In the genomic region with DNA sequence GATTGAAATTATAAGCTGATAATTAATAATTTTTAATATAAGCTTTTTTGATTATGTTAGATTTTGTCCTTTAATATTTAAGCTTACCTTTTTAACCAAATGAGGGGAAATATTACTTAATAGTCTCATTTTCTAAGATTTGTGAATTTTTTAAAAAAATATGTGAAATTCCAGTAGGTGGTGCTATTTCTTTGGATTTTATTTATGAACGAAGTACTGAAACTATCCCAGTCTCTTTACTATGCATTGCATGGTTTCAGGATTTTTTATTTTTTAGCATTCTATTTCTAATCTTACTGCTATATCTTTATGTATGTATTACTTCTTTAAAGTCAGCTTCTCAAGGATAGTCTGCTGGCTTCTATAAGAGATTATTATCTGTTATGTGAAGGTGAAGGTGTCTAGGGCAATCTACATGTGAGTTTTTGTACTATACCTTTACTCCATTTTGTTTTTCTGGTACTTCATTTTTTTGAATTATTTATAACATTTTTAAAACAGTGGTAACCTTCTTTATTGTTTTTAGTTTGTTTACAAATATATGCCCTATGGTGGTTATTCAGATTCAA, we compare ENCODE assay signal across 9 cellular contexts.
DNase-seq lines count a peak whose midpoint lies in the region; ATAC-seq and TF ChIP-seq lines count a peak whose summit lies in the region.
"Had no signal": no experiment of that assay in that cellular context is flagged by ENCODE, and none has a peak within 500 bp of the region (broad histone marks: within the 10 kb centered on the region; RNA-seq: fewer than 3 reads in every experiment).

No MANE protein-coding gene starts in this region.

- TF ChIP-seq POLR2A in gastrocnemius medialis (IDR thresholded peaks at IDR 0.05) = no peak

- H3K4me3 ChIP-seq in HL-60 (replicated peaks; ENCODE audit: insufficient read depth, low read length) (no peak overlapping the region), gastrocnemius medialis (no peak overlapping the region)

- in situ Hi-C loops in Caki2 (cut with HindIII; ENCODE audit: low pct_unique_long_range_greater_than_20kb, low sequenced_read_pairs) = no loop called here
- in situ Hi-C loops in gastrocnemius medialis (cut with MboI; ENCODE audit: low sequenced_read_pairs in 4 of 4) = loop anchor here in 1 of 4 donors (25.0 kb wide), 1 partner anchor 1216 kb away; no protein-coding TSS in a partner anchor

- H3K27me3 ChIP-seq in HL-60 (ENCODE audit: insufficient read depth, poor library complexity, severe bottlenecking) = no peaks in the 10 kb centered on the region
- H3K27me3 ChIP-seq in gastrocnemius medialis = peaks cover 0 to 4% (median 0%) of the 10 kb centered on the region in 3 donors

- TF ChIP-seq CTCF in HL-60 (IDR thresholded peaks at IDR 0.05; ENCODE audit: insufficient read depth, low read length) = peak; percentile 15
- no peak for TF ChIP-seq CTCF in gastrocnemius medialis (IDR thresholded peaks at IDR 0.05 in 4 of 5, conservative IDR thresholded peaks at IDR 0.05 in 1 of 5)

- H3K4me1 ChIP-seq in gastrocnemius medialis = no peaks in the 10 kb centered on the region

- ATAC-seq in GM21576 (IDR thresholded peaks at IDR 0.05; ENCODE audit: unreplicated experiment) (no peak), gastrocnemius medialis (no peak)

- intact Hi-C loops in gastrocnemius medialis (cut with DNase I; ENCODE audit: low total_unique reads) = no loop called here

- no peaks in the 10 kb centered on the region for H3K36me3 ChIP-seq in gastrocnemius medialis

- H3K27ac ChIP-seq in HL-60 (replicated peaks) (no peak overlapping the region), gastrocnemius medialis (no peak overlapping the region)

- no peaks in the 10 kb centered on the region for H3K9me3 ChIP-seq in gastrocnemius medialis

- DNase-seq in Caki2 (ENCODE audit: low read depth) (peak; percentile 6), HL-60 (ENCODE audit: low read depth in 1 of 2, low spot score in 1 of 2) (no peak), amniotic epithelial cell (ENCODE audit: low read depth) (peak; percentile 2), lung microvascular endothelial cell (ENCODE audit: low read depth in 2 of 2) (peak; percentile 1 to 11), NCI-H1436 (lab: John Stamatoyannopoulos, UW) (no peak), gastrocnemius medialis (no peak)
- no peak for DNase-seq in activated CD4-positive, CD25-positive, alpha-beta regulatory T cell treated with anti-CD3 and anti-CD28 coated beads, Interleukin-2, amount 50 U/mL, for 72 hours
- DNase-seq: T-helper 1 cell had no signal

Comparison
In these comparisons a context has a peak if more than half of its experiments do, and no peak if none do; other contexts are left out.
1. DNase-seq: peak in Caki2 (single experiment), amniotic epithelial cell (single experiment) and lung microvascular endothelial cell (2 of 2); none in HL-60 (0 of 2), NCI-H1436 (single experiment), gastrocnemius medialis (0 of 2) and activated CD4-positive, CD25-positive, alpha-beta regulatory T cell treated with anti-CD3 and anti-CD28 coated beads, Interleukin-2, amount 50 U/mL, for 72 hours (single experiment).